Comparison of ENCODE assay signal across 8 cellular contexts in genomic region chr1:42682739-42683529, GRCh38. TPM values are rescaled to one million over a fixed set of nuclear protein-coding genes. Genes with fewer than 3 reads are reported as not detected.
DNase-seq lines count a peak whose midpoint lies in the region; ATAC-seq and TF ChIP-seq lines count a peak whose summit lies in the region.

No MANE protein-coding gene starts in this region.

- H3K27me3 Mint-ChIP-seq in T-helper 17 cell, result no peaks in the 10 kb centered on the region

- WGBS in aorta, 2 donors, result 0 to 1% methylated on average over 53 to 103 of the region's 103 CpGs

- H3F3A ChIP-seq in DOHH2 (ENCODE audit: control insufficient read depth, insufficient read depth), result peaks cover 8% of the 10 kb centered on the region; the same call in 1 of the 2 replicates

- peak; percentile 62 for DNase-seq in KBM-7
- DNase-seq in T-helper 17 cell, result peak; percentile 54 to 62 (median 61)
- DNase-seq in anterior cingulate cortex (lab: John Stamatoyannopoulos, UW), result peak in 46 of 58 donors; percentile 4 to 76 (median 50)
- DNase-seq in hepatic stellate cell (ENCODE audit: low spot score), result peak; percentile 63
- DNase-seq in retina, result peak; percentile 80
- peak; percentile 89 to 91 for DNase-seq in aorta

- intact Hi-C loops in aorta (cut with DNase I), result loop anchor here (5.0 to 10.0 kb wide), 3 partner anchors 162 to 346 kb away; partner anchors contain the start of genes FOXJ3 (in 1 of the 2), PPCS (in 1 of the 2), ZMYND12 (in 1 of the 2) and ZNF691 (in 1 of the 2)

- no peaks in the 10 kb centered on the region for H3K27me3 ChIP-seq in DOHH2 (ENCODE audit: control insufficient read depth, low read length)
- H3K27me3 ChIP-seq in aorta (ENCODE audit: control insufficient read depth in 1 of 2, insufficient read depth in 2 of 2, low read length in 1 of 2), result no peaks in the 10 kb centered on the region

- H3K4me1 ChIP-seq in DOHH2 (ENCODE audit: control insufficient read depth, low read length), result peaks cover 63% of the 10 kb centered on the region
- peaks cover 8 to 11% of the 10 kb centered on the region in 2 donors for H3K4me1 ChIP-seq in aorta (ENCODE audit: control insufficient read depth in 1 of 2, insufficient read depth in 2 of 2, low read length in 2 of 2)

- peaks cover 47% of the 10 kb centered on the region for H4K20me1 ChIP-seq in DOHH2 (ENCODE audit: control insufficient read depth, insufficient read depth, low read depth, low read length)

- no peaks in the 10 kb centered on the region for H3K9me3 ChIP-seq in DOHH2 (ENCODE audit: control insufficient read depth, insufficient read depth, low read length)
- H3K9me3 ChIP-seq in T-helper 17 cell (ENCODE audit: control insufficient read depth, low read length, poor library complexity, severe bottlenecking), result no peaks in the 10 kb centered on the region
- no peaks in the 10 kb centered on the region for H3K9me3 ChIP-seq in aorta (ENCODE audit: control insufficient read depth, low read length)

- peak overlapping the region; percentile 96 for H3K4me3 Mint-ChIP-seq in T-helper 17 cell

- peak overlapping the region; percentile 91 for H3K4me2 ChIP-seq in DOHH2 (ENCODE audit: low read length)

- peaks cover 55% of the 10 kb centered on the region for H3K4me1 Mint-ChIP-seq in T-helper 17 cell

- in situ Hi-C loops in KBM-7 (cut with MboI; ENCODE audit: low pct_unique_long_range_greater_than_20kb, low sequenced_read_pairs), result no loop called here

- H3K4me3 ChIP-seq in DOHH2 (ENCODE audit: low read length) (peak overlapping the region; percentile 77), aorta (ENCODE audit: low read length in 2 of 2) (peak overlapping the region; percentile 93 to 95)

- TF ChIP-seq CTCF in DOHH2 (IDR thresholded peaks at IDR 0.05; ENCODE audit: low read depth, low read length, poor library complexity, severe bottlenecking), result no peak

- H3K36me3 Mint-ChIP-seq in T-helper 17 cell (ENCODE audit: low read depth), result peaks cover 9% of the 10 kb centered on the region

- H3K27ac Mint-ChIP-seq in T-helper 17 cell, result peak overlapping the region; percentile 95

- H3K36me3 ChIP-seq in DOHH2 (ENCODE audit: control insufficient read depth, low read length) (peaks cover 53% of the 10 kb centered on the region), aorta (ENCODE audit: control insufficient read depth in 1 of 2, insufficient read depth in 2 of 2, low read length in 1 of 2) (peaks cover 0 to 2% of the 10 kb centered on the region in 2 donors)

- peaks cover 79% of the 10 kb centered on the region for H3K79me2 ChIP-seq in DOHH2 (ENCODE audit: control insufficient read depth, low read length)

- no peaks in the 10 kb centered on the region for H3K9me2 ChIP-seq in DOHH2 (replicated peaks; ENCODE audit: control insufficient read depth, low read length)

- ATAC-seq in GM21529 (IDR thresholded peaks at IDR 0.05; ENCODE audit: unreplicated experiment) (peak; percentile 48), T-helper 17 cell (peak; percentile 47), aorta (ENCODE audit: low FRiP score) (peak; percentile 79)

- peak overlapping the region; percentile 8; the same call in 1 of the 2 replicates for H3K27ac ChIP-seq in DOHH2 (ENCODE audit: low read depth, low read length)
- peak overlapping the region in 1 of 2 donors; percentile 38 for H3K27ac ChIP-seq in aorta (ENCODE audit: low read depth in 1 of 2, low read length in 2 of 2)

RNA-seq across cellular contexts. Expression of gene YBX1, which starts 0.7 kb away (rescaled TPM):
- 100 to 1,000 TPM; 340 to 372 TPM for total RNA-seq in T-helper 17 cell
- total RNA-seq in aorta, result 100 to 1,000 TPM; 393 to 498 TPM
- 1,000 to 10,000 TPM in 1 of 2 donors, 100 to 1,000 TPM in 1; 816 to 1,633 TPM for polyA plus RNA-seq in aorta

RNA-seq across cellular contexts. Expression of gene PPIH, which starts 24.7 kb away (rescaled TPM):
- total RNA-seq in T-helper 17 cell (10 to 100 TPM; 31.1 to 39.2 TPM), aorta (10 to 100 TPM; 14.1 to 16.4 TPM)
- 10 to 100 TPM; 24.0 to 32.5 TPM for polyA plus RNA-seq in aorta

RNA-seq across cellular contexts. Expression of gene CLDN19, which starts 57.1 kb away (rescaled TPM):
- total RNA-seq in T-helper 17 cell (not detected), aorta (under 1 TPM; 0.39 to 0.94 TPM)
- polyA plus RNA-seq in aorta, result not detected
